In genomic region chr3:191430103-191430502, GRCh38 we compare ENCODE assay signal across 19 cellular contexts. TPM values are rescaled to one million over a fixed set of nuclear protein-coding genes. Genes with fewer than 3 reads are reported as not detected.
DNase-seq lines count a peak whose midpoint lies in the region; ATAC-seq and TF ChIP-seq lines count a peak whose summit lies in the region.
"Had no signal": no experiment of that assay in that cellular context is flagged by ENCODE, and none has a peak within 500 bp of the region (broad histone marks: within the 10 kb centered on the region; RNA-seq: fewer than 3 reads in every experiment).

No MANE protein-coding gene starts in this region.

- no peak overlapping the region for H3K27ac Mint-ChIP-seq in glutamatergic neuron (ENCODE audit: unreplicated experiment)
- H3K27ac Mint-ChIP-seq in stimulated activated memory B cell treated with anti-CD40 and anti-IgM and Interleukin-4, amounts not matched to agents 10 μg/mL and 1 μg/mL and 100 μg/mL, for 72 hours, result no peak overlapping the region
- no peak overlapping the region for H3K27ac Mint-ChIP-seq in activated T-helper 1 cell treated with anti-CD3 and anti-CD28 coated beads, Interleukin-12 subunit alpha, Interleukin-12 subunit beta, Interleukin-2, Interleukin-4 antibody, amounts not matched to agents 30 ng/mL and 10 ng/mL and 1 ng/mL, durations not matched to agents 14 hours and 24 hours and 36 hours
- H3K27ac Mint-ChIP-seq: CD4-positive, alpha-beta memory T cell; H9 had no signal

- no peak for TF ChIP-seq CTCF in body of pancreas (IDR thresholded peaks at IDR 0.05)
- no peak for TF ChIP-seq CTCF in right lobe of liver (IDR thresholded peaks at IDR 0.05)
- no peak for TF ChIP-seq CTCF in glutamatergic neuron (IDR thresholded peaks at IDR 0.05; ENCODE audit: partially characterized antibody, unreplicated experiment)
- no peak for TF ChIP-seq CTCF in smooth muscle cell (IDR thresholded peaks at IDR 0.05; ENCODE audit: borderline replicate concordance, insufficient read depth, poor library complexity, severe bottlenecking)

- DNase-seq in body of pancreas, result no peak
- no peak for DNase-seq in left lobe of liver (ENCODE audit: low spot score)
- DNase-seq in right lobe of liver, result no peak
- DNase-seq in glutamatergic neuron, result no peak
- no peak for DNase-seq in smooth muscle cell (lab: John Stamatoyannopoulos, UW; ENCODE audit: unreplicated experiment)
- no peak for DNase-seq in activated T-helper 1 cell treated with anti-CD3 and anti-CD28 coated beads, Interleukin-12 subunit alpha, Interleukin-12 subunit beta, Interleukin-2, Interleukin-4 antibody, amounts not matched to agents 30 ng/mL and 10 ng/mL and 1 ng/mL, durations not matched to agents 14 hours and 24 hours and 36 hours (ENCODE audit: low spot score)
- DNase-seq: C1 segment of cervical spinal cord; CD4-positive, alpha-beta memory T cell; COR-L47; DMS153; DND-41; GM23248; H9 had no signal

- H3K4me2 ChIP-seq in smooth muscle cell, result no peak overlapping the region

- WGBS in body of pancreas, 2 donors, result 40 to 42% methylated on average over 4 of the region's 4 CpGs
- 44% methylated on average over 4 of the region's 4 CpGs for WGBS in right lobe of liver (ENCODE audit: insufficient coverage, low coverage, low lambda C conversion rate, missing lambda C conversion rate)
- WGBS in smooth muscle cell (ENCODE audit: low lambda C conversion rate), result 78% methylated on average over 4 of the region's 4 CpGs

- H3K4me1 ChIP-seq in body of pancreas (peaks cover 15% of the 10 kb centered on the region), right lobe of liver (peaks cover 0 to 19% (median 5%) of the 10 kb centered on the region in 4 donors), smooth muscle cell (ENCODE audit: low read depth) (no peaks in the 10 kb centered on the region)

- peak; percentile 60 for ATAC-seq in body of pancreas
- ATAC-seq in left lobe of liver, result peak; percentile 80
- ATAC-seq in right lobe of liver, result peak; percentile 81 to 85 (median 83)
- no peak for ATAC-seq in stimulated activated memory B cell treated with anti-CD40 and anti-IgM and Interleukin-4, amounts not matched to agents 10 μg/mL and 1 μg/mL and 100 μg/mL, for 72 hours
- ATAC-seq: HCT116 had no signal

- H3K36me3 Mint-ChIP-seq in glutamatergic neuron (ENCODE audit: unreplicated experiment), result no peaks in the 10 kb centered on the region
- H3K36me3 Mint-ChIP-seq in stimulated activated memory B cell treated with anti-CD40 and anti-IgM and Interleukin-4, amounts not matched to agents 10 μg/mL and 1 μg/mL and 100 μg/mL, for 72 hours, result peaks cover 6% of the 10 kb centered on the region
- H3K36me3 Mint-ChIP-seq in activated T-helper 1 cell treated with anti-CD3 and anti-CD28 coated beads, Interleukin-12 subunit alpha, Interleukin-12 subunit beta, Interleukin-2, Interleukin-4 antibody, amounts not matched to agents 30 ng/mL and 10 ng/mL and 1 ng/mL, durations not matched to agents 14 hours and 24 hours and 36 hours (ENCODE audit: low read depth), result no peaks in the 10 kb centered on the region
- H3K36me3 Mint-ChIP-seq: CD4-positive, alpha-beta memory T cell had no signal

- intact Hi-C loops in body of pancreas (cut with DNase I) (no loop called here), right lobe of liver (cut with DNase I) (no loop called here)
- intact Hi-C loops in activated T-helper 1 cell treated with anti-CD3 and anti-CD28 coated beads, Interleukin-12 subunit alpha, Interleukin-12 subunit beta, Interleukin-2, Interleukin-4 antibody, amounts not matched to agents 30 ng/mL and 10 ng/mL and 1 ng/mL, durations not matched to agents 14 hours and 24 hours and 36 hours (cut with micrococcal nuclease), result no loop called here

- H3K36me3 ChIP-seq in body of pancreas (replicated peaks in 1 of 2; ENCODE audit: insufficient read depth in 1 of 2, low read depth in 2 of 2) (no peaks in the 10 kb centered on the region), right lobe of liver (no peaks in the 10 kb centered on the region), smooth muscle cell (ENCODE audit: low read depth) (no peaks in the 10 kb centered on the region)

- H3K79me2 ChIP-seq in smooth muscle cell (ENCODE audit: low read depth), result no peaks in the 10 kb centered on the region

- H4K20me1 ChIP-seq in smooth muscle cell (ENCODE audit: low read depth), result no peaks in the 10 kb centered on the region

- H3K9ac ChIP-seq in smooth muscle cell (ENCODE audit: low read depth), result no peak overlapping the region
- H3K9ac ChIP-seq: GM23248 had no signal

- TF ChIP-seq POLR2A in body of pancreas (IDR thresholded peaks at IDR 0.05) (no peak), right lobe of liver (IDR thresholded peaks at IDR 0.05) (peak; percentile 13)

- H3F3A ChIP-seq in smooth muscle cell (ENCODE audit: low read depth), result no peaks in the 10 kb centered on the region

- H3K4me3 ChIP-seq in body of pancreas, result no peak overlapping the region
- peak overlapping the region in 1 of 3 donors; percentile 14 for H3K4me3 ChIP-seq in right lobe of liver
- H3K4me3 ChIP-seq in smooth muscle cell, result no peak overlapping the region
- H3K4me3 ChIP-seq: GM23248 had no signal

- no peaks in the 10 kb centered on the region for H3K27me3 ChIP-seq in body of pancreas
- no peaks in the 10 kb centered on the region for H3K27me3 ChIP-seq in right lobe of liver
- H3K27me3 ChIP-seq in smooth muscle cell (ENCODE audit: low read depth), result no peaks in the 10 kb centered on the region

- H3K4me1 Mint-ChIP-seq in glutamatergic neuron (ENCODE audit: low read depth, unreplicated experiment), result peaks cover 3% of the 10 kb centered on the region
- H3K4me1 Mint-ChIP-seq in stimulated activated memory B cell treated with anti-CD40 and anti-IgM and Interleukin-4, amounts not matched to agents 10 μg/mL and 1 μg/mL and 100 μg/mL, for 72 hours, result no peaks in the 10 kb centered on the region
- no peaks in the 10 kb centered on the region for H3K4me1 Mint-ChIP-seq in activated T-helper 1 cell treated with anti-CD3 and anti-CD28 coated beads, Interleukin-12 subunit alpha, Interleukin-12 subunit beta, Interleukin-2, Interleukin-4 antibody, amounts not matched to agents 30 ng/mL and 10 ng/mL and 1 ng/mL, durations not matched to agents 14 hours and 24 hours and 36 hours (ENCODE audit: low read depth)
- H3K4me1 Mint-ChIP-seq: CD4-positive, alpha-beta memory T cell; H9 had no signal

- H3K9me3 ChIP-seq in body of pancreas (no peaks in the 10 kb centered on the region), right lobe of liver (no peaks in the 10 kb centered on the region), smooth muscle cell (replicated peaks; ENCODE audit: low read depth) (no peaks in the 10 kb centered on the region)

- no peaks in the 10 kb centered on the region for H3K27me3 Mint-ChIP-seq in glutamatergic neuron (ENCODE audit: unreplicated experiment)
- no peaks in the 10 kb centered on the region for H3K27me3 Mint-ChIP-seq in stimulated activated memory B cell treated with anti-CD40 and anti-IgM and Interleukin-4, amounts not matched to agents 10 μg/mL and 1 μg/mL and 100 μg/mL, for 72 hours
- peaks cover 2% of the 10 kb centered on the region for H3K27me3 Mint-ChIP-seq in activated T-helper 1 cell treated with anti-CD3 and anti-CD28 coated beads, Interleukin-12 subunit alpha, Interleukin-12 subunit beta, Interleukin-2, Interleukin-4 antibody, amounts not matched to agents 30 ng/mL and 10 ng/mL and 1 ng/mL, durations not matched to agents 14 hours and 24 hours and 36 hours (ENCODE audit: insufficient read depth)
- H3K27me3 Mint-ChIP-seq: CD4-positive, alpha-beta memory T cell had no signal

- no peaks in the 10 kb centered on the region for H3K9me3 Mint-ChIP-seq in glutamatergic neuron (ENCODE audit: unreplicated experiment)
- H3K9me3 Mint-ChIP-seq in stimulated activated memory B cell treated with anti-CD40 and anti-IgM and Interleukin-4, amounts not matched to agents 10 μg/mL and 1 μg/mL and 100 μg/mL, for 72 hours, result peaks cover 3% of the 10 kb centered on the region
- no peaks in the 10 kb centered on the region for H3K9me3 Mint-ChIP-seq in activated T-helper 1 cell treated with anti-CD3 and anti-CD28 coated beads, Interleukin-12 subunit alpha, Interleukin-12 subunit beta, Interleukin-2, Interleukin-4 antibody, amounts not matched to agents 30 ng/mL and 10 ng/mL and 1 ng/mL, durations not matched to agents 14 hours and 24 hours and 36 hours
- H3K9me3 Mint-ChIP-seq: H9 had no signal

- H2AFZ ChIP-seq in smooth muscle cell (ENCODE audit: low read depth), result no peak overlapping the region
- H2AFZ ChIP-seq: GM23248 had no signal

- H3K4me3 Mint-ChIP-seq in glutamatergic neuron (ENCODE audit: unreplicated experiment), result no peak overlapping the region
- no peak overlapping the region for H3K4me3 Mint-ChIP-seq in stimulated activated memory B cell treated with anti-CD40 and anti-IgM and Interleukin-4, amounts not matched to agents 10 μg/mL and 1 μg/mL and 100 μg/mL, for 72 hours
- no peak overlapping the region for H3K4me3 Mint-ChIP-seq in activated T-helper 1 cell treated with anti-CD3 and anti-CD28 coated beads, Interleukin-12 subunit alpha, Interleukin-12 subunit beta, Interleukin-2, Interleukin-4 antibody, amounts not matched to agents 30 ng/mL and 10 ng/mL and 1 ng/mL, durations not matched to agents 14 hours and 24 hours and 36 hours
- H3K4me3 Mint-ChIP-seq: CD4-positive, alpha-beta memory T cell; H9 had no signal

- H3K27ac ChIP-seq in body of pancreas (no peak overlapping the region), right lobe of liver (peak overlapping the region; percentile 12 to 86 (median 85)), smooth muscle cell (ENCODE audit: low read depth) (no peak overlapping the region)
- H3K27ac ChIP-seq: GM23248 had no signal

RNA-seq across cellular contexts. Expression of gene PYDC2, which starts 30.9 kb away (rescaled TPM):
- total RNA-seq in body of pancreas (not detected), left lobe of liver (not detected), right lobe of liver (not detected), glutamatergic neuron (ENCODE audit: unreplicated experiment) (not detected), smooth muscle cell (not detected in 2 replicates)
- not detected in 2 replicates for polyA plus RNA-seq in smooth muscle cell
- total RNA-seq in activated T-helper 1 cell treated with anti-CD3 and anti-CD28 coated beads, Interleukin-12 subunit alpha, Interleukin-12 subunit beta, Interleukin-2, Interleukin-4 antibody, amounts not matched to agents 30 ng/mL and 10 ng/mL and 1 ng/mL, durations not matched to agents 14 hours and 24 hours and 36 hours, result not detected in 2 replicates
- total RNA-seq: A172; A673; CD4-positive, alpha-beta memory T cell; GM23248; H1; H9 had no signal
- polyA plus RNA-seq: BJ; CD4-positive, alpha-beta memory T cell; GM23248; H1 had no signal

Comparison
In these comparisons a context has a peak if more than half of its experiments do, and no peak if none do; other contexts are left out.
1. H3K27ac ChIP-seq: peak in right lobe of liver (3 of 3); none in body of pancreas (0 of 4) and smooth muscle cell (single experiment).